11 cellular contexts compared by ENCODE assay signal in the genomic region with DNA sequence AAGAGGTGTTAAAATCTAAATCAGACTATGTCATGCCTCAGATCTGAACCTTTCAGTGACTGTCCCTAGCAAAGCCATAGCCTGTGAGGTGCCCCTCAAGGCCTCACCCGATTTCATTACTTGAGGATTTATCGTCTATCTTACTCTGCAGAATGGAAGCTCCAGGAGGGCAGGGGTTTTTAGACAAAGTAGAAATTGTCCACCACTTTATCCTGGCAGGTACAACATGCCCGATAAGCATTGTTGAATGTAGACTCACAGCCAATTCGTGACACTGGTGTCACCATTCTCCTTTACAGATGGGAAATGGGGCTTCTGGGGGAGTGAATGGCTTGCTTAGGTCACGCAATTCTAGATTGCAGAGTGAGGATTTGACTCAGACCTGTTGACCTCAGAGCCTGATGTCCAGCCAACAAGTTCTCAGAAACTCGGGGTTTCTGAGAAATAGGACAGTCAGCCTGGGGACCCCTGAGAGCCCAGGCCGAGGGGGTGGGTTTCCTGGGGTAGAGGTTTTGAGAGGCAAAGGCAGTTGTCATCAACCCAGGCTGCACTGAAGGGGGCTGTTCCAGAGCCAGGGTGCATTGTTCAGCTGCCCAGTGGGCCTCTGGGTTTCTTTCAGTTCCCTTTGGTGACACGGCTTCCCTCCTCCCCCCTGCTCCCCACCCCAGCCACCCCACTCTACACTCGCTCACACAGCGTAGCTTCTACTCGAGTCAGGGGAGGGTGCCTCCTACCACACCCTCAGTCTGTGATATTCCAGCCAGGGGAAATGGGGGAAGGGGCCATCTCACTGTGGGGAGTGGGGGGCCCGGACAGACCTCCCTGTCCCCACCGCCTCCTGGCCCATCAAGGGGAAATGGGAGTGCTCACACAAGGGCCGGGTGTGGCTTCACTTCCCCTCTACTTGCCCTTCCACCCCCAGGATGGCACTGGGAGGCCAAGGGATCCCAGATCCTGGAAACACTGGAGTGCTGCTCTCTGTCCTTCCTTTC. TPM values are rescaled to one million over a fixed set of nuclear protein-coding genes. Genes with fewer than 3 reads are reported as not detected.
A peak's percentile ranks its signal among the peaks of the same experiment; 100 is the strongest.
DNase-seq lines count a peak whose midpoint lies in the region; ATAC-seq and TF ChIP-seq lines count a peak whose summit lies in the region.
"Had no signal": no experiment of that assay in that cellular context is flagged by ENCODE, and none has a peak within 500 bp of the region (broad histone marks: within the 10 kb centered on the region; RNA-seq: fewer than 3 reads in every experiment).

No MANE protein-coding gene starts in this region.

- H3K9me3 Mint-ChIP-seq in activated T-cell treated with anti-CD3 and anti-CD28 coated beads, Interleukin-2, amount 50 U/mL, for 4 hours: no peaks in the 10 kb centered on the region
- H3K9me3 Mint-ChIP-seq: GM23338 had no signal

- ATAC-seq in GM19455 (IDR thresholded peaks at IDR 0.05; ENCODE audit: unreplicated experiment): peak; percentile 35
- ATAC-seq in HG03135 (IDR thresholded peaks at IDR 0.05; ENCODE audit: unreplicated experiment): peak; percentile 33
- peak; percentile 42 for ATAC-seq in Right ventricle myocardium superior (ENCODE audit: poor library complexity)
- no peak for ATAC-seq in activated T-cell treated with anti-CD3 and anti-CD28 coated beads, Interleukin-2, amount 50 U/mL, for 4 hours
- ATAC-seq: GM23338 had no signal

- H3K27me3 Mint-ChIP-seq in activated T-cell treated with anti-CD3 and anti-CD28 coated beads, Interleukin-2, amount 50 U/mL, for 4 hours (ENCODE audit: low read depth): peaks cover 10% of the 10 kb centered on the region

- DNase-seq in GM10266 (ENCODE audit: extremely low spot score) (peak; percentile 80), Right ventricle myocardium superior (peak; percentile 49), NK-92 (lab: John Stamatoyannopoulos, UW; ENCODE audit: unreplicated experiment) (no peak), DMS79 treated with DMSO at 0.1 percent for 48 hours (lab: John Stamatoyannopoulos, UW) (no peak)
- DNase-seq in activated naive CD4-positive, alpha-beta T cell (lab: John Stamatoyannopoulos, UW): no peak
- DNase-seq in activated T-cell treated with anti-CD3 and anti-CD28 coated beads, Interleukin-2, amount 50 U/mL, for 4 hours: no peak

- H3K4me1 Mint-ChIP-seq in activated T-cell treated with anti-CD3 and anti-CD28 coated beads, Interleukin-2, amount 50 U/mL, for 4 hours (ENCODE audit: low read depth): peaks cover 28% of the 10 kb centered on the region

- peaks cover 2% of the 10 kb centered on the region for H3K36me3 Mint-ChIP-seq in activated T-cell treated with anti-CD3 and anti-CD28 coated beads, Interleukin-2, amount 50 U/mL, for 4 hours (ENCODE audit: insufficient read depth)

- no peak overlapping the region for H3K4me3 Mint-ChIP-seq in activated T-cell treated with anti-CD3 and anti-CD28 coated beads, Interleukin-2, amount 50 U/mL, for 4 hours
- H3K4me3 Mint-ChIP-seq: GM23338 had no signal

- TF ChIP-seq CTCF in GM10266 (IDR thresholded peaks at IDR 0.05; ENCODE audit: control insufficient read depth, insufficient read depth, low read depth, missing control alignments): no peak

- intact Hi-C loops in Right ventricle myocardium superior (cut with DNase I): no loop called here

RNA-seq across cellular contexts. Expression of gene IRF5, which starts 3.1 kb away (rescaled TPM):
- 1.9 TPM for total RNA-seq in Right ventricle myocardium superior
- total RNA-seq in activated T-cell treated with anti-CD3 and anti-CD28 coated beads, Interleukin-2, amount 50 U/mL, for 4 hours: 10 to 100 TPM in 1 of 3 donors, 1 to 10 TPM in 2; 4.2 to 15.4 (median 8.4) TPM

RNA-seq across cellular contexts. Expression of gene KCP, which starts 24.1 kb away (rescaled TPM):
- 0.11 TPM for total RNA-seq in Right ventricle myocardium superior
- total RNA-seq in activated T-cell treated with anti-CD3 and anti-CD28 coated beads, Interleukin-2, amount 50 U/mL, for 4 hours: under 1 TPM; 0.10 to 0.40 (median 0.27) TPM
- total RNA-seq: dermis microvascular lymphatic vessel endothelial cell, SJSA1 had no signal

Comparison
In these comparisons a context has a peak if more than half of its experiments do, and no peak if none do; other contexts are left out.
1. DNase-seq: peak in GM10266 (single experiment) and Right ventricle myocardium superior (single experiment); none in NK-92 (single experiment), activated naive CD4-positive, alpha-beta T cell (0 of 4), activated T-cell treated with anti-CD3 and anti-CD28 coated beads, Interleukin-2, amount 50 U/mL, for 4 hours (single experiment) and DMS79 treated with DMSO at 0.1 percent for 48 hours (single experiment).
2. ATAC-seq: peak in GM19455 (single experiment), HG03135 (single experiment) and Right ventricle myocardium superior (single experiment); none in activated T-cell treated with anti-CD3 and anti-CD28 coated beads, Interleukin-2, amount 50 U/mL, for 4 hours (0 of 2).